Comparison of ENCODE assay signal across 1 cellular context in genomic region chr7:109259151-109259550, GRCh38.
TF ChIP-seq lines count a peak whose summit lies in the region.

No MANE protein-coding gene starts in this region.

TF ChIP-seq in SK-N-SH, 30 proteins besides CTCF, POLR2A, EP300 and RAD21:
- TF ChIP-seq REST (IDR thresholded peaks at IDR 0.05; ENCODE audit: low read depth, low read length), result no peak
- no peak for TF ChIP-seq RCOR1 (IDR thresholded peaks at IDR 0.05; ENCODE audit: low read length)
- TF ChIP-seq SMC3 (IDR thresholded peaks at IDR 0.05; ENCODE audit: low read depth, low read length), result no peak
- no peak for TF ChIP-seq MEF2A (IDR thresholded peaks at IDR 0.05; ENCODE audit: borderline replicate concordance, low read depth)
- no peak for TF ChIP-seq SIN3A (IDR thresholded peaks at IDR 0.05; ENCODE audit: borderline replicate concordance, low read depth, low read length)
- no peak for TF ChIP-seq ELF1 (IDR thresholded peaks at IDR 0.05)
- no peak for TF ChIP-seq NFIC (IDR thresholded peaks at IDR 0.05; ENCODE audit: borderline replicate concordance)
- TF ChIP-seq RXRA (IDR thresholded peaks at IDR 0.05; ENCODE audit: borderline replicate concordance, low read depth), result no peak
TF ChIP-seq in SK-N-SH: peak in this region for 0.
